In genomic region chr11:57646756-57647303, GRCh38 we compare ENCODE assay signal across 1 cellular context.
TF ChIP-seq lines count a peak whose summit lies in the region.

No MANE protein-coding gene starts in this region.

TF ChIP-seq in WTC11, 78 proteins besides CTCF, POLR2A, EP300 and RAD21 (continued from another document):
- peak; percentile 58 for TF ChIP-seq MAX (CRISPR knock-in tag; IDR thresholded peaks at IDR 0.05)
- 0 out of 2 replicates have a peak, but pooled peaks have one; percentile 51 for TF ChIP-seq ZNF512 (CRISPR knock-in tag; IDR thresholded peaks at IDR 0.05; ENCODE audit: borderline replicate concordance)
- TF ChIP-seq SP1 (CRISPR knock-in tag; conservative IDR thresholded peaks at IDR 0.05) = peak; percentile 77
- TF ChIP-seq, protein P1, sequence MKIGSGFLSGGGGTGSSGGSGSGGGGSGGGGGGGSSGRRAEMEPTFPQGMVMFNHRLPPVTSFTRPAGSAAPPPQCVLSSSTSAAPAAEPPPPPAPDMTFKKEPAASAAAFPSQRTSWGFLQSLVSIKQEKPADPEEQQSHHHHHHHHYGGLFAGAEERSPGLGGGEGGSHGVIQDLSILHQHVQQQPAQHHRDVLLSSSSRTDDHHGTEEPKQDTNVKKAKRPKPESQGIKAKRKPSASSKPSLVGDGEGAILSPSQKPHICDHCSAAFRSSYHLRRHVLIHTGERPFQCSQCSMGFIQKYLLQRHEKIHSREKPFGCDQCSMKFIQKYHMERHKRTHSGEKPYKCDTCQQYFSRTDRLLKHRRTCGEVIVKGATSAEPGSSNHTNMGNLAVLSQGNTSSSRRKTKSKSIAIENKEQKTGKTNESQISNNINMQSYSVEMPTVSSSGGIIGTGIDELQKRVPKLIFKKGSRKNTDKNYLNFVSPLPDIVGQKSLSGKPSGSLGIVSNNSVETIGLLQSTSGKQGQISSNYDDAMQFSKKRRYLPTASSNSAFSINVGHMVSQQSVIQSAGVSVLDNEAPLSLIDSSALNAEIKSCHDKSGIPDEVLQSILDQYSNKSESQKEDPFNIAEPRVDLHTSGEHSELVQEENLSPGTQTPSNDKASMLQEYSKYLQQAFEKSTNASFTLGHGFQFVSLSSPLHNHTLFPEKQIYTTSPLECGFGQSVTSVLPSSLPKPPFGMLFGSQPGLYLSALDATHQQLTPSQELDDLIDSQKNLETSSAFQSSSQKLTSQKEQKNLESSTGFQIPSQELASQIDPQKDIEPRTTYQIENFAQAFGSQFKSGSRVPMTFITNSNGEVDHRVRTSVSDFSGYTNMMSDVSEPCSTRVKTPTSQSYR (CRISPR knock-in tag; IDR thresholded peaks at IDR 0.05) = peak; percentile 84
- no peak for TF ChIP-seq ZSCAN18 (CRISPR knock-in tag; IDR thresholded peaks at IDR 0.05)
- TF ChIP-seq JAZF1 (CRISPR knock-in tag; IDR thresholded peaks at IDR 0.05) = no peak
- TF ChIP-seq ZNF219 (CRISPR knock-in tag; IDR thresholded peaks at IDR 0.05; ENCODE audit: borderline replicate concordance) = no peak
- TF ChIP-seq, protein P2, sequence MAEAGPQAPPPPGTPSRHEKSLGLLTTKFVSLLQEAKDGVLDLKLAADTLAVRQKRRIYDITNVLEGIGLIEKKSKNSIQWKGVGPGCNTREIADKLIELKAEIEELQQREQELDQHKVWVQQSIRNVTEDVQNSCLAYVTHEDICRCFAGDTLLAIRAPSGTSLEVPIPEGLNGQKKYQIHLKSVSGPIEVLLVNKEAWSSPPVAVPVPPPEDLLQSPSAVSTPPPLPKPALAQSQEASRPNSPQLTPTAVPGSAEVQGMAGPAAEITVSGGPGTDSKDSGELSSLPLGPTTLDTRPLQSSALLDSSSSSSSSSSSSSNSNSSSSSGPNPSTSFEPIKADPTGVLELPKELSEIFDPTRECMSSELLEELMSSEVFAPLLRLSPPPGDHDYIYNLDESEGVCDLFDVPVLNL (CRISPR knock-in tag; IDR thresholded peaks at IDR 0.05; ENCODE audit: borderline replicate concordance, low read depth) = peak; percentile 78; the same call in 1 of the 2 replicates
- TF ChIP-seq, protein P3, sequence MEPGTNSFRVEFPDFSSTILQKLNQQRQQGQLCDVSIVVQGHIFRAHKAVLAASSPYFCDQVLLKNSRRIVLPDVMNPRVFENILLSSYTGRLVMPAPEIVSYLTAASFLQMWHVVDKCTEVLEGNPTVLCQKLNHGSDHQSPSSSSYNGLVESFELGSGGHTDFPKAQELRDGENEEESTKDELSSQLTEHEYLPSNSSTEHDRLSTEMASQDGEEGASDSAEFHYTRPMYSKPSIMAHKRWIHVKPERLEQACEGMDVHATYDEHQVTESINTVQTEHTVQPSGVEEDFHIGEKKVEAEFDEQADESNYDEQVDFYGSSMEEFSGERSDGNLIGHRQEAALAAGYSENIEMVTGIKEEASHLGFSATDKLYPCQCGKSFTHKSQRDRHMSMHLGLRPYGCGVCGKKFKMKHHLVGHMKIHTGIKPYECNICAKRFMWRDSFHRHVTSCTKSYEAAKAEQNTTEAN (CRISPR knock-in tag; IDR thresholded peaks at IDR 0.05) = peak; percentile 90
- TF ChIP-seq TEAD1 (CRISPR knock-in tag; IDR thresholded peaks at IDR 0.05) = peak; percentile 86
- TF ChIP-seq ZNF121 (CRISPR knock-in tag; IDR thresholded peaks at IDR 0.05) = peak; percentile 80
- TF ChIP-seq GTF2I (CRISPR knock-in tag; conservative IDR thresholded peaks at IDR 0.05) = no peak
- TF ChIP-seq, protein P4, sequence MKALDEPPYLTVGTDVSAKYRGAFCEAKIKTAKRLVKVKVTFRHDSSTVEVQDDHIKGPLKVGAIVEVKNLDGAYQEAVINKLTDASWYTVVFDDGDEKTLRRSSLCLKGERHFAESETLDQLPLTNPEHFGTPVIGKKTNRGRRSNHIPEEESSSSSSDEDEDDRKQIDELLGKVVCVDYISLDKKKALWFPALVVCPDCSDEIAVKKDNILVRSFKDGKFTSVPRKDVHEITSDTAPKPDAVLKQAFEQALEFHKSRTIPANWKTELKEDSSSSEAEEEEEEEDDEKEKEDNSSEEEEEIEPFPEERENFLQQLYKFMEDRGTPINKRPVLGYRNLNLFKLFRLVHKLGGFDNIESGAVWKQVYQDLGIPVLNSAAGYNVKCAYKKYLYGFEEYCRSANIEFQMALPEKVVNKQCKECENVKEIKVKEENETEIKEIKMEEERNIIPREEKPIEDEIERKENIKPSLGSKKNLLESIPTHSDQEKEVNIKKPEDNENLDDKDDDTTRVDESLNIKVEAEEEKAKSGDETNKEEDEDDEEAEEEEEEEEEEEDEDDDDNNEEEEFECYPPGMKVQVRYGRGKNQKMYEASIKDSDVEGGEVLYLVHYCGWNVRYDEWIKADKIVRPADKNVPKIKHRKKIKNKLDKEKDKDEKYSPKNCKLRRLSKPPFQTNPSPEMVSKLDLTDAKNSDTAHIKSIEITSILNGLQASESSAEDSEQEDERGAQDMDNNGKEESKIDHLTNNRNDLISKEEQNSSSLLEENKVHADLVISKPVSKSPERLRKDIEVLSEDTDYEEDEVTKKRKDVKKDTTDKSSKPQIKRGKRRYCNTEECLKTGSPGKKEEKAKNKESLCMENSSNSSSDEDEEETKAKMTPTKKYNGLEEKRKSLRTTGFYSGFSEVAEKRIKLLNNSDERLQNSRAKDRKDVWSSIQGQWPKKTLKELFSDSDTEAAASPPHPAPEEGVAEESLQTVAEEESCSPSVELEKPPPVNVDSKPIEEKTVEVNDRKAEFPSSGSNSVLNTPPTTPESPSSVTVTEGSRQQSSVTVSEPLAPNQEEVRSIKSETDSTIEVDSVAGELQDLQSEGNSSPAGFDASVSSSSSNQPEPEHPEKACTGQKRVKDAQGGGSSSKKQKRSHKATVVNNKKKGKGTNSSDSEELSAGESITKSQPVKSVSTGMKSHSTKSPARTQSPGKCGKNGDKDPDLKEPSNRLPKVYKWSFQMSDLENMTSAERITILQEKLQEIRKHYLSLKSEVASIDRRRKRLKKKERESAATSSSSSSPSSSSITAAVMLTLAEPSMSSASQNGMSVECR (CRISPR knock-in tag; IDR thresholded peaks at IDR 0.05; ENCODE audit: borderline replicate concordance) = no peak; the same call in 1 of the 2 replicates
- TF ChIP-seq TEAD4 (CRISPR knock-in tag; IDR thresholded peaks at IDR 0.05) = no peak
- peak; percentile 95 for TF ChIP-seq ZNF138 (CRISPR knock-in tag; conservative IDR thresholded peaks at IDR 0.05)
- TF ChIP-seq ZNF425 (CRISPR knock-in tag; conservative IDR thresholded peaks at IDR 0.05) = peak; percentile 79; the same call in 1 of the 2 replicates
- TF ChIP-seq CREB1 (CRISPR knock-in tag; IDR thresholded peaks at IDR 0.05) = peak; percentile 88
- peak; percentile 57; the same call in 1 of the 2 replicates for TF ChIP-seq ZNF423 (CRISPR knock-in tag; IDR thresholded peaks at IDR 0.05)
- TF ChIP-seq NFYB (CRISPR knock-in tag; conservative IDR thresholded peaks at IDR 0.05; ENCODE audit: low read depth) = peak; percentile 25; the same call in 1 of the 2 replicates
- TF ChIP-seq ZNF232 (CRISPR knock-in tag; IDR thresholded peaks at IDR 0.05) = peak; percentile 90
- no peak for TF ChIP-seq FOXJ3 (CRISPR knock-in tag; IDR thresholded peaks at IDR 0.05; ENCODE audit: borderline replicate concordance)
- TF ChIP-seq NFATC4 (CRISPR knock-in tag; IDR thresholded peaks at IDR 0.05) = peak; percentile 92
- no peak for TF ChIP-seq NR1H2 (CRISPR knock-in tag; IDR thresholded peaks at IDR 0.05)
- peak; percentile 86 for TF ChIP-seq ZNF671 (CRISPR knock-in tag; IDR thresholded peaks at IDR 0.05)
- 0 out of 2 replicates have a peak, but pooled peaks have one; percentile 38 for TF ChIP-seq ATF1 (CRISPR knock-in tag; IDR thresholded peaks at IDR 0.05)
- no peak for TF ChIP-seq IRF2 (CRISPR knock-in tag; IDR thresholded peaks at IDR 0.05; ENCODE audit: borderline replicate concordance, low read depth)
- 0 out of 2 replicates have a peak, but pooled peaks have one; percentile 53 for TF ChIP-seq NR3C1 (CRISPR knock-in tag; conservative IDR thresholded peaks at IDR 0.05; ENCODE audit: low read depth)
- TF ChIP-seq, protein P5, sequence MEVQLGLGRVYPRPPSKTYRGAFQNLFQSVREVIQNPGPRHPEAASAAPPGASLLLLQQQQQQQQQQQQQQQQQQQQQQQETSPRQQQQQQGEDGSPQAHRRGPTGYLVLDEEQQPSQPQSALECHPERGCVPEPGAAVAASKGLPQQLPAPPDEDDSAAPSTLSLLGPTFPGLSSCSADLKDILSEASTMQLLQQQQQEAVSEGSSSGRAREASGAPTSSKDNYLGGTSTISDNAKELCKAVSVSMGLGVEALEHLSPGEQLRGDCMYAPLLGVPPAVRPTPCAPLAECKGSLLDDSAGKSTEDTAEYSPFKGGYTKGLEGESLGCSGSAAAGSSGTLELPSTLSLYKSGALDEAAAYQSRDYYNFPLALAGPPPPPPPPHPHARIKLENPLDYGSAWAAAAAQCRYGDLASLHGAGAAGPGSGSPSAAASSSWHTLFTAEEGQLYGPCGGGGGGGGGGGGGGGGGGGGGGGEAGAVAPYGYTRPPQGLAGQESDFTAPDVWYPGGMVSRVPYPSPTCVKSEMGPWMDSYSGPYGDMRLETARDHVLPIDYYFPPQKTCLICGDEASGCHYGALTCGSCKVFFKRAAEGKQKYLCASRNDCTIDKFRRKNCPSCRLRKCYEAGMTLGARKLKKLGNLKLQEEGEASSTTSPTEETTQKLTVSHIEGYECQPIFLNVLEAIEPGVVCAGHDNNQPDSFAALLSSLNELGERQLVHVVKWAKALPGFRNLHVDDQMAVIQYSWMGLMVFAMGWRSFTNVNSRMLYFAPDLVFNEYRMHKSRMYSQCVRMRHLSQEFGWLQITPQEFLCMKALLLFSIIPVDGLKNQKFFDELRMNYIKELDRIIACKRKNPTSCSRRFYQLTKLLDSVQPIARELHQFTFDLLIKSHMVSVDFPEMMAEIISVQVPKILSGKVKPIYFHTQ (CRISPR knock-in tag; IDR thresholded peaks at IDR 0.05) = peak; percentile 79
- peak; percentile 90 for TF ChIP-seq NFE2L1 (CRISPR knock-in tag; IDR thresholded peaks at IDR 0.05)
- TF ChIP-seq ATF6 (CRISPR knock-in tag; IDR thresholded peaks at IDR 0.05) = no peak
- TF ChIP-seq FOXK1 (CRISPR knock-in tag; IDR thresholded peaks at IDR 0.05) = peak; percentile 82
- TF ChIP-seq CBFB (CRISPR knock-in tag; IDR thresholded peaks at IDR 0.05; ENCODE audit: low read depth) = peak; percentile 63; the same call in 1 of the 2 replicates
- TF ChIP-seq NR2C2 (CRISPR knock-in tag; IDR thresholded peaks at IDR 0.05) = peak; percentile 62
- TF ChIP-seq ATF2 (CRISPR knock-in tag; IDR thresholded peaks at IDR 0.05; ENCODE audit: borderline replicate concordance, low read depth) = no peak
TF ChIP-seq in WTC11: peak in this region for 43.
